ENCODE assay signal across 2 cellular contexts in genomic region chr11:30364139-30364875, GRCh38.
TF ChIP-seq lines count a peak whose summit lies in the region.

No MANE protein-coding gene starts in this region.

TF ChIP-seq in GM23338, 12 proteins besides CTCF, POLR2A, EP300 and RAD21 (continued from another document):
- TF ChIP-seq ZNF462 (CRISPR knock-in tag; IDR thresholded peaks at IDR 0.05) (no peak), ETS1 (IDR thresholded peaks at IDR 0.05) (no peak), STAT1 (IDR thresholded peaks at IDR 0.05; ENCODE audit: unreplicated experiment) (no peak), POLR2AphosphoS5 (IDR thresholded peaks at IDR 0.05; ENCODE audit: low read depth) (no peak), JUNB (IDR thresholded peaks at IDR 0.05; ENCODE audit: unreplicated experiment) (no peak)

TF ChIP-seq in K562, 482 proteins besides CTCF, POLR2A, EP300 and RAD21 (continued from another document and continues in another):
- TF ChIP-seq HES1 (IDR thresholded peaks at IDR 0.05; ENCODE audit: low read depth) (peak; percentile 57; the same call in 1 of the 2 replicates), MGA (IDR thresholded peaks at IDR 0.05) (no peak), CBFA2T3 (IDR thresholded peaks at IDR 0.05) (peak; percentile 78), KLF6 (CRISPR knock-in tag; IDR thresholded peaks at IDR 0.05; ENCODE audit: borderline replicate concordance) (no peak), SIN3B (IDR thresholded peaks at IDR 0.05; ENCODE audit: low read depth) (no peak), PML (IDR thresholded peaks at IDR 0.05; ENCODE audit: low read length) (peak; percentile 54; the same call in 1 of the 2 replicates), ZNF57 (CRISPR knock-in tag; IDR thresholded peaks at IDR 0.05) (no peak), LCOR (CRISPR knock-in tag; IDR thresholded peaks at IDR 0.05) (no peak), GTF2A2 (tag; IDR thresholded peaks at IDR 0.05) (no peak), YBX1 (IDR thresholded peaks at IDR 0.05) (no peak), ZNF174 (CRISPR knock-in tag; IDR thresholded peaks at IDR 0.05) (no peak), JUNB (CRISPR knock-in tag; conservative IDR thresholded peaks at IDR 0.05) (no peak), TCFL5 (CRISPR knock-in tag; conservative IDR thresholded peaks at IDR 0.05) (no peak), FOXA3 (CRISPR knock-in tag; conservative IDR thresholded peaks at IDR 0.05 in 1 of 2, IDR thresholded peaks at IDR 0.05 in 1 of 2) (0 out of 4 replicates have a peak, but pooled peaks of 1 of the 2 experiments have one; percentile 29), ZBTB5 (IDR thresholded peaks at IDR 0.05) (no peak), ZNF23 (CRISPR knock-in tag; IDR thresholded peaks at IDR 0.05) (no peak), MEIS2 (IDR thresholded peaks at IDR 0.05; ENCODE audit: partially characterized antibody) (peak; percentile 65), ILF3 (IDR thresholded peaks at IDR 0.05; ENCODE audit: borderline replicate concordance) (no peak), ZFP1 (CRISPR knock-in tag; IDR thresholded peaks at IDR 0.05) (no peak), ZNF232 (CRISPR knock-in tag; IDR thresholded peaks at IDR 0.05) (no peak), GATA2 (CRISPR knock-in tag; IDR thresholded peaks at IDR 0.05) (peak; percentile 29; the same call in 1 of the 2 replicates), TAL1 (IDR thresholded peaks at IDR 0.05) (peak; percentile 66), TCF15 (CRISPR knock-in tag; IDR thresholded peaks at IDR 0.05) (no peak), ETV1 (tag; conservative IDR thresholded peaks at IDR 0.05; ENCODE audit: low read depth) (0 out of 2 replicates have a peak, but pooled peaks have one; percentile 7), SMARCA4 (IDR thresholded peaks at IDR 0.05) (0 out of 2 replicates have a peak, but pooled peaks have one; percentile 31), HMBOX1 (IDR thresholded peaks at IDR 0.05) (peak; percentile 66), ASH1L (IDR thresholded peaks at IDR 0.05; ENCODE audit: borderline replicate concordance, low read depth, partially characterized antibody) (no peak), HMG20B (CRISPR knock-in tag; IDR thresholded peaks at IDR 0.05) (no peak), SOX6 (IDR thresholded peaks at IDR 0.05) (0 out of 2 replicates have a peak, but pooled peaks have one; percentile 32), ZNF431 (CRISPR knock-in tag; IDR thresholded peaks at IDR 0.05) (no peak), ATF7 (IDR thresholded peaks at IDR 0.05) (no peak), SP2 (IDR thresholded peaks at IDR 0.05; ENCODE audit: extremely low read depth, low read depth, low read length, poor library complexity, severe bottlenecking) (no peak), RERE (CRISPR knock-in tag; IDR thresholded peaks at IDR 0.05; ENCODE audit: borderline replicate concordance) (no peak), ZNF449 (CRISPR knock-in tag; IDR thresholded peaks at IDR 0.05) (no peak), RCOR1 (IDR thresholded peaks at IDR 0.05; ENCODE audit: borderline replicate concordance in 1 of 2, low read depth in 2 of 2, low read length in 2 of 2) (peak in 1 of 2 experiments; percentile 38; a peak in 1 of 4 replicates), ZNF699 (CRISPR knock-in tag; IDR thresholded peaks at IDR 0.05; ENCODE audit: insufficient replicate concordance) (no peak), KLF1 (tag; IDR thresholded peaks at IDR 0.05) (no peak), ARID1B (IDR thresholded peaks at IDR 0.05) (peak; percentile 80), SRSF9 (IDR thresholded peaks at IDR 0.05; ENCODE audit: borderline replicate concordance, low read depth, low read length) (no peak), DPF2 (IDR thresholded peaks at IDR 0.05) (peak; percentile 32; the same call in 1 of the 2 replicates)
